In the genomic region with DNA sequence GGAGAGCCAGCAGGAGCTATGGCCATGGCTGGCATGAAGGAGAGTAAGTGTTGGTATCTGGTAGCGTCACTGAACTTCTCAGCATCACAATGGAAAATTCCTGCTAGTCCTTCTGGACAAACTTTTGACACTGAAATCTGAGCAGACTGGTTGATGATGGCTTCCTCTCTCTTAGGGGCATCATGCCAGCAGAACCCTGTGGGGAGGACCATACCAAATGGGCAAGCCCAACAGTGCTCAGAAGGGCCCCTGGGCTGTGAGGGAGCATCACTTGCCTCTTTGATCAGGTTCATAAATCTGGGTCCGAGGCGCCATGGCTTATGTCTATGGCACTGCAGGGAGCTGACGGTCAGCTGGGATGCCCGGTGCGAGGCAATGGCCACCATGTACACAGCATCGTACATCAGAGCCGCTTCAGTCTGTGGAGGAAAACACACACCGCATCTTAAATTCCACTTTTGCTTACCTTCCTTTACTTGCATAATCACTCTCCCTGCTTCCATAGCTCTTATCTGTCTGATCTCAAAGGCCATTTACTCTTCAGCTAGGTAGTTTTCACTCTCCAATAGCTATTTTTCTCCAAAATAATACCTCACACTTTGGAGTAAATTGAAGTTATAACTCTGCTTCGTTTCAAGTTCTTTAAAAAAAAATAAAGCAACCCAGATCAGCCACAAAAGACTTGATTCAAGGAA, we compare ENCODE assay signal across 1 cellular context.
TF ChIP-seq lines count a peak whose summit lies in the region.

No MANE protein-coding gene starts in this region.

TF ChIP-seq in K562, 482 proteins besides CTCF, POLR2A, EP300 and RAD21 (continued from another document and continues in another):
- TF ChIP-seq, protein P1, sequence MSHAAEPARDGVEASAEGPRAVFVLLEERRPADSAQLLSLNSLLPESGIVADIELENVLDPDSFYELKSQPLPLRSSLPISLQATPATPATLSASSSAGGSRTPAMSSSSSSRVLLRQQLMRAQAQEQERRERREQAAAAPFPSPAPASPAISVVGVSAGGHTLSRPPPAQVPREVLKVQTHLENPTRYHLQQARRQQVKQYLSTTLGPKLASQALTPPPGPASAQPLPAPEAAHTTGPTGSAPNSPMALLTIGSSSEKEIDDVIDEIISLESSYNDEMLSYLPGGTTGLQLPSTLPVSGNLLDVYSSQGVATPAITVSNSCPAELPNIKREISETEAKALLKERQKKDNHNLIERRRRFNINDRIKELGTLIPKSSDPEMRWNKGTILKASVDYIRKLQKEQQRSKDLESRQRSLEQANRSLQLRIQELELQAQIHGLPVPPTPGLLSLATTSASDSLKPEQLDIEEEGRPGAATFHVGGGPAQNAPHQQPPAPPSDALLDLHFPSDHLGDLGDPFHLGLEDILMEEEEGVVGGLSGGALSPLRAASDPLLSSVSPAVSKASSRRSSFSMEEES (CRISPR knock-in tag; IDR thresholded peaks at IDR 0.05) = no peak
- no peak for TF ChIP-seq ZC3H4 (CRISPR knock-in tag; IDR thresholded peaks at IDR 0.05; ENCODE audit: borderline replicate concordance)
- TF ChIP-seq, protein P2, sequence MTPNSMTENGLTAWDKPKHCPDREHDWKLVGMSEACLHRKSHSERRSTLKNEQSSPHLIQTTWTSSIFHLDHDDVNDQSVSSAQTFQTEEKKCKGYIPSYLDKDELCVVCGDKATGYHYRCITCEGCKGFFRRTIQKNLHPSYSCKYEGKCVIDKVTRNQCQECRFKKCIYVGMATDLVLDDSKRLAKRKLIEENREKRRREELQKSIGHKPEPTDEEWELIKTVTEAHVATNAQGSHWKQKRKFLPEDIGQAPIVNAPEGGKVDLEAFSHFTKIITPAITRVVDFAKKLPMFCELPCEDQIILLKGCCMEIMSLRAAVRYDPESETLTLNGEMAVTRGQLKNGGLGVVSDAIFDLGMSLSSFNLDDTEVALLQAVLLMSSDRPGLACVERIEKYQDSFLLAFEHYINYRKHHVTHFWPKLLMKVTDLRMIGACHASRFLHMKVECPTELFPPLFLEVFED (CRISPR knock-in tag; conservative IDR thresholded peaks at IDR 0.05) = peak; percentile 0
- TF ChIP-seq SMAD4 (CRISPR knock-in tag; conservative IDR thresholded peaks at IDR 0.05) = no peak
- TF ChIP-seq ARHGAP35 (IDR thresholded peaks at IDR 0.05; ENCODE audit: partially characterized antibody) = no peak
- TF ChIP-seq RBM14 (IDR thresholded peaks at IDR 0.05; ENCODE audit: borderline replicate concordance, insufficient read depth, low read depth, low read length) = no peak
- TF ChIP-seq ZKSCAN1 (IDR thresholded peaks at IDR 0.05; ENCODE audit: low read depth, low read length) = no peak
- no peak for TF ChIP-seq CBX8 (IDR thresholded peaks at IDR 0.05; ENCODE audit: borderline replicate concordance, extremely low read depth, low read depth, low read length, poor library complexity, severe bottlenecking)
- TF ChIP-seq, protein P3, sequence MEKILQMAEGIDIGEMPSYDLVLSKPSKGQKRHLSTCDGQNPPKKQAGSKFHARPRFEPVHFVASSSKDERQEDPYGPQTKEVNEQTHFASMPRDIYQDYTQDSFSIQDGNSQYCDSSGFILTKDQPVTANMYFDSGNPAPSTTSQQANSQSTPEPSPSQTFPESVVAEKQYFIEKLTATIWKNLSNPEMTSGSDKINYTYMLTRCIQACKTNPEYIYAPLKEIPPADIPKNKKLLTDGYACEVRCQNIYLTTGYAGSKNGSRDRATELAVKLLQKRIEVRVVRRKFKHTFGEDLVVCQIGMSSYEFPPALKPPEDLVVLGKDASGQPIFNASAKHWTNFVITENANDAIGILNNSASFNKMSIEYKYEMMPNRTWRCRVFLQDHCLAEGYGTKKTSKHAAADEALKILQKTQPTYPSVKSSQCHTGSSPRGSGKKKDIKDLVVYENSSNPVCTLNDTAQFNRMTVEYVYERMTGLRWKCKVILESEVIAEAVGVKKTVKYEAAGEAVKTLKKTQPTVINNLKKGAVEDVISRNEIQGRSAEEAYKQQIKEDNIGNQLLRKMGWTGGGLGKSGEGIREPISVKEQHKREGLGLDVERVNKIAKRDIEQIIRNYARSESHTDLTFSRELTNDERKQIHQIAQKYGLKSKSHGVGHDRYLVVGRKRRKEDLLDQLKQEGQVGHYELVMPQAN (IDR thresholded peaks at IDR 0.05; ENCODE audit: borderline replicate concordance) = no peak
- TF ChIP-seq ZNF764 (CRISPR knock-in tag; IDR thresholded peaks at IDR 0.05; ENCODE audit: low read depth) = no peak
- TF ChIP-seq ZNF253 (CRISPR knock-in tag; conservative IDR thresholded peaks at IDR 0.05) = 0 out of 2 replicates have a peak, but pooled peaks have one; percentile 11
- TF ChIP-seq, protein P4, sequence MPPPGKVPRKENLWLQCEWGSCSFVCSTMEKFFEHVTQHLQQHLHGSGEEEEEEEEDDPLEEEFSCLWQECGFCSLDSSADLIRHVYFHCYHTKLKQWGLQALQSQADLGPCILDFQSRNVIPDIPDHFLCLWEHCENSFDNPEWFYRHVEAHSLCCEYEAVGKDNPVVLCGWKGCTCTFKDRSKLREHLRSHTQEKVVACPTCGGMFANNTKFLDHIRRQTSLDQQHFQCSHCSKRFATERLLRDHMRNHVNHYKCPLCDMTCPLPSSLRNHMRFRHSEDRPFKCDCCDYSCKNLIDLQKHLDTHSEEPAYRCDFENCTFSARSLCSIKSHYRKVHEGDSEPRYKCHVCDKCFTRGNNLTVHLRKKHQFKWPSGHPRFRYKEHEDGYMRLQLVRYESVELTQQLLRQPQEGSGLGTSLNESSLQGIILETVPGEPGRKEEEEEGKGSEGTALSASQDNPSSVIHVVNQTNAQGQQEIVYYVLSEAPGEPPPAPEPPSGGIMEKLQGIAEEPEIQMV (tag; conservative IDR thresholded peaks at IDR 0.05; ENCODE audit: low read depth) = no peak; the same call in 1 of the 2 replicates
- 0 out of 2 replicates have a peak, but pooled peaks have one; percentile 2 for TF ChIP-seq BACH1 (tag; IDR thresholded peaks at IDR 0.05)
- peak; percentile 95 for TF ChIP-seq ZNF583 (CRISPR knock-in tag; IDR thresholded peaks at IDR 0.05)
- TF ChIP-seq NCOA2 (IDR thresholded peaks at IDR 0.05; ENCODE audit: partially characterized antibody in 2 of 2) = no peak
- peak; percentile 68; the same call in 1 of the 2 replicates for TF ChIP-seq CEBPB (tag; IDR thresholded peaks at IDR 0.05)
- TF ChIP-seq RAD51 (IDR thresholded peaks at IDR 0.05; ENCODE audit: borderline replicate concordance, low read depth) = no peak; the same call in 1 of the 2 replicates
- no peak for TF ChIP-seq RFX5 (IDR thresholded peaks at IDR 0.05; ENCODE audit: low read depth, low read length)
- peak; percentile 87 for TF ChIP-seq ZNF311 (CRISPR knock-in tag; IDR thresholded peaks at IDR 0.05)
- TF ChIP-seq POLR2AphosphoS2 (IDR thresholded peaks at IDR 0.05; ENCODE audit: low read length) = no peak
- TF ChIP-seq KHSRP (IDR thresholded peaks at IDR 0.05) = no peak
- TF ChIP-seq KAT7 (CRISPR knock-in tag; IDR thresholded peaks at IDR 0.05; ENCODE audit: borderline replicate concordance) = no peak
- TF ChIP-seq ZNF354B (CRISPR knock-in tag; IDR thresholded peaks at IDR 0.05) = no peak; the same call in 1 of the 2 replicates
- TF ChIP-seq HDAC6 (IDR thresholded peaks at IDR 0.05; ENCODE audit: low read depth, low read length) = no peak
- TF ChIP-seq NCOA1 (IDR thresholded peaks at IDR 0.05; ENCODE audit: low read depth) = no peak
- TF ChIP-seq, protein P5, sequence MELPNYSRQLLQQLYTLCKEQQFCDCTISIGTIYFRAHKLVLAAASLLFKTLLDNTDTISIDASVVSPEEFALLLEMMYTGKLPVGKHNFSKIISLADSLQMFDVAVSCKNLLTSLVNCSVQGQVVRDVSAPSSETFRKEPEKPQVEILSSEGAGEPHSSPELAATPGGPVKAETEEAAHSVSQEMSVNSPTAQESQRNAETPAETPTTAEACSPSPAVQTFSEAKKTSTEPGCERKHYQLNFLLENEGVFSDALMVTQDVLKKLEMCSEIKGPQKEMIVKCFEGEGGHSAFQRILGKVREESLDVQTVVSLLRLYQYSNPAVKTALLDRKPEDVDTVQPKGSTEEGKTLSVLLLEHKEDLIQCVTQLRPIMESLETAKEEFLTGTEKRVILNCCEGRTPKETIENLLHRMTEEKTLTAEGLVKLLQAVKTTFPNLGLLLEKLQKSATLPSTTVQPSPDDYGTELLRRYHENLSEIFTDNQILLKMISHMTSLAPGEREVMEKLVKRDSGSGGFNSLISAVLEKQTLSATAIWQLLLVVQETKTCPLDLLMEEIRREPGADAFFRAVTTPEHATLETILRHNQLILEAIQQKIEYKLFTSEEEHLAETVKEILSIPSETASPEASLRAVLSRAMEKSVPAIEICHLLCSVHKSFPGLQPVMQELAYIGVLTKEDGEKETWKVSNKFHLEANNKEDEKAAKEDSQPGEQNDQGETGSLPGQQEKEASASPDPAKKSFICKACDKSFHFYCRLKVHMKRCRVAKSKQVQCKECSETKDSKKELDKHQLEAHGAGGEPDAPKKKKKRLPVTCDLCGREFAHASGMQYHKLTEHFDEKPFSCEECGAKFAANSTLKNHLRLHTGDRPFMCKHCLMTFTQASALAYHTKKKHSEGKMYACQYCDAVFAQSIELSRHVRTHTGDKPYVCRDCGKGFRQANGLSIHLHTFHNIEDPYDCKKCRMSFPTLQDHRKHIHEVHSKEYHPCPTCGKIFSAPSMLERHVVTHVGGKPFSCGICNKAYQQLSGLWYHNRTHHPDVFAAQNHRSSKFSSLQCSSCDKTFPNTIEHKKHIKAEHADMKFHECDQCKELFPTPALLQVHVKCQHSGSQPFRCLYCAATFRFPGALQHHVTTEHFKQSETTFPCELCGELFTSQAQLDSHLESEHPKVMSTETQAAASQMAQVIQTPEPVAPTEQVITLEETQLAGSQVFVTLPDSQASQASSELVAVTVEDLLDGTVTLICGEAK (IDR thresholded peaks at IDR 0.05) = no peak
- TF ChIP-seq, protein P5 (CRISPR knock-in tag; IDR thresholded peaks at IDR 0.05) = no peak
- TF ChIP-seq ZNF184 (CRISPR knock-in tag; IDR thresholded peaks at IDR 0.05) = no peak
- 0 out of 2 replicates have a peak, but pooled peaks have one; percentile 48 for TF ChIP-seq ZNF707 (CRISPR knock-in tag; conservative IDR thresholded peaks at IDR 0.05)
- TF ChIP-seq NFXL1 (CRISPR knock-in tag; IDR thresholded peaks at IDR 0.05) = 0 out of 2 replicates have a peak, but pooled peaks have one; percentile 62
- TF ChIP-seq, protein P6, sequence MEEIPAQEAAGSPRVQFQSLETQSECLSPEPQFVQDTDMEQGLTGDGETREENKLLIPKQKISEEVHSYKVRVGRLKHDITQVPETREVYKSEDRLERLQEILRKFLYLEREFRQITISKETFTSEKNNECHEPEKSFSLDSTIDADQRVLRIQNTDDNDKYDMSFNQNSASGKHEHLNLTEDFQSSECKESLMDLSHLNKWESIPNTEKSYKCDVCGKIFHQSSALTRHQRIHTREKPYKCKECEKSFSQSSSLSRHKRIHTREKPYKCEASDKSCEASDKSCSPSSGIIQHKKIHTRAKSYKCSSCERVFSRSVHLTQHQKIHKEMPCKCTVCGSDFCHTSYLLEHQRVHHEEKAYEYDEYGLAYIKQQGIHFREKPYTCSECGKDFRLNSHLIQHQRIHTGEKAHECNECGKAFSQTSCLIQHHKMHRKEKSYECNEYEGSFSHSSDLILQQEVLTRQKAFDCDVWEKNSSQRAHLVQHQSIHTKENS (CRISPR knock-in tag; IDR thresholded peaks at IDR 0.05) = no peak
- TF ChIP-seq SMC3 (conservative IDR thresholded peaks at IDR 0.05; ENCODE audit: insufficient read depth, low read depth, low read length) = no peak
- no peak for TF ChIP-seq U2AF1 (optimal IDR thresholded peaks at IDR 0.05; ENCODE audit: low read depth, low read length)
- TF ChIP-seq CREM (IDR thresholded peaks at IDR 0.05; ENCODE audit: low read depth) = no peak
- no peak for TF ChIP-seq ZNF699 (CRISPR knock-in tag; IDR thresholded peaks at IDR 0.05; ENCODE audit: insufficient replicate concordance)
- TF ChIP-seq, protein P7, sequence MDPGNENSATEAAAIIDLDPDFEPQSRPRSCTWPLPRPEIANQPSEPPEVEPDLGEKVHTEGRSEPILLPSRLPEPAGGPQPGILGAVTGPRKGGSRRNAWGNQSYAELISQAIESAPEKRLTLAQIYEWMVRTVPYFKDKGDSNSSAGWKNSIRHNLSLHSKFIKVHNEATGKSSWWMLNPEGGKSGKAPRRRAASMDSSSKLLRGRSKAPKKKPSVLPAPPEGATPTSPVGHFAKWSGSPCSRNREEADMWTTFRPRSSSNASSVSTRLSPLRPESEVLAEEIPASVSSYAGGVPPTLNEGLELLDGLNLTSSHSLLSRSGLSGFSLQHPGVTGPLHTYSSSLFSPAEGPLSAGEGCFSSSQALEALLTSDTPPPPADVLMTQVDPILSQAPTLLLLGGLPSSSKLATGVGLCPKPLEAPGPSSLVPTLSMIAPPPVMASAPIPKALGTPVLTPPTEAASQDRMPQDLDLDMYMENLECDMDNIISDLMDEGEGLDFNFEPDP (CRISPR knock-in tag; IDR thresholded peaks at IDR 0.05) = no peak
- no peak for TF ChIP-seq ASH1L (IDR thresholded peaks at IDR 0.05; ENCODE audit: borderline replicate concordance, low read depth, partially characterized antibody)
- no peak for TF ChIP-seq SAFB2 (IDR thresholded peaks at IDR 0.05; ENCODE audit: borderline replicate concordance, low read depth, low read length, severe bottlenecking)
